ENCODE assay signal across 18 cellular contexts in genomic region chr11:37811349-37811748, GRCh38.
A peak's percentile ranks its signal among the peaks of the same experiment; 100 is the strongest.
DNase-seq lines count a peak whose midpoint lies in the region; ATAC-seq, FAIRE-seq and TF ChIP-seq lines count a peak whose summit lies in the region.
"Had no signal": no experiment of that assay in that cellular context is flagged by ENCODE, and none has a peak within 500 bp of the region (broad histone marks: within the 10 kb centered on the region; RNA-seq: fewer than 3 reads in every experiment).

No MANE protein-coding gene starts in this region.

- intact Hi-C loops in sigmoid colon (cut with DNase I) = no loop called here
- intact Hi-C loops in naive thymus-derived CD4-positive, alpha-beta T cell (cut with micrococcal nuclease) = no loop called here

- H3K9me2 ChIP-seq in GM23338 (ENCODE audit: insufficient read depth) = no peaks in the 10 kb centered on the region

- H3K27ac Mint-ChIP-seq in GM23338 (0 out of 2 replicates have a peak overlapping the region, but pooled peaks have one; percentile 48), astrocyte (ENCODE audit: unreplicated experiment) (peak overlapping the region; percentile 59)
- no peak overlapping the region for H3K27ac Mint-ChIP-seq in naive thymus-derived CD4-positive, alpha-beta T cell
- H3K27ac Mint-ChIP-seq: CD4-positive, CD25-positive, alpha-beta regulatory T cell had no signal

- H3K4me3 ChIP-seq in GM23338 = no peak overlapping the region
- no peak overlapping the region for H3K4me3 ChIP-seq in astrocyte (ENCODE audit: insufficient read depth, low read depth, low read length)
- H3K4me3 ChIP-seq in sigmoid colon = no peak overlapping the region
- no peak overlapping the region for H3K4me3 ChIP-seq in naive thymus-derived CD4-positive, alpha-beta T cell (ENCODE audit: low read length)
- H3K4me3 ChIP-seq: HAP-1, K562, SJSA1 had no signal

- H3K4me1 ChIP-seq in GM23338 (ENCODE audit: insufficient read depth) (0 out of 2 replicates have a peak, but pooled peaks cover 6% of the 10 kb centered on the region), astrocyte (ENCODE audit: insufficient read depth, low read length) (no peaks in the 10 kb centered on the region), sigmoid colon (no peaks in the 10 kb centered on the region)
- no peaks in the 10 kb centered on the region for H3K4me1 ChIP-seq in naive thymus-derived CD4-positive, alpha-beta T cell (ENCODE audit: control insufficient read depth in 2 of 2, insufficient read depth in 2 of 2, low read length in 2 of 2)
- H3K4me1 ChIP-seq: SJSA1 had no signal

- no peaks in the 10 kb centered on the region for H4K20me1 ChIP-seq in GM23338 (replicated peaks; ENCODE audit: insufficient read depth)
- H4K20me1 ChIP-seq in astrocyte (ENCODE audit: insufficient read depth, low read length) = no peaks in the 10 kb centered on the region

- H3K27ac ChIP-seq in GM23338 (ENCODE audit: low read depth) = no peak overlapping the region
- no peak overlapping the region for H3K27ac ChIP-seq in astrocyte (ENCODE audit: low read depth, low read length)
- H3K27ac ChIP-seq in sigmoid colon = no peak overlapping the region
- no peak overlapping the region for H3K27ac ChIP-seq in naive thymus-derived CD4-positive, alpha-beta T cell (ENCODE audit: low read depth, low read length)
- H3K27ac ChIP-seq: SJSA1 had no signal

- ATAC-seq in GM23338 = no peak
- no peak for ATAC-seq in naive thymus-derived CD4-positive, alpha-beta T cell
- ATAC-seq: K562 had no signal

- POLR2A ChIA-PET in naive thymus-derived CD4-positive, alpha-beta T cell (lab: Charles Lee) = no interaction called here

- H3K4me3 Mint-ChIP-seq in GM23338 = no peak overlapping the region
- H3K4me3 Mint-ChIP-seq in astrocyte (ENCODE audit: unreplicated experiment) = no peak overlapping the region
- no peak overlapping the region for H3K4me3 Mint-ChIP-seq in naive thymus-derived CD4-positive, alpha-beta T cell
- H3K4me3 Mint-ChIP-seq: CD4-positive, CD25-positive, alpha-beta regulatory T cell had no signal

- peaks cover 2% of the 10 kb centered on the region for H3K27me3 Mint-ChIP-seq in GM23338 (ENCODE audit: insufficient read depth, low read depth, poor library complexity)
- no peaks in the 10 kb centered on the region for H3K27me3 Mint-ChIP-seq in astrocyte (ENCODE audit: low read depth, unreplicated experiment)
- H3K27me3 Mint-ChIP-seq in naive thymus-derived CD4-positive, alpha-beta T cell = no peaks in the 10 kb centered on the region
- H3K27me3 Mint-ChIP-seq: CD4-positive, CD25-positive, alpha-beta regulatory T cell had no signal

- no peak overlapping the region for H2AFZ ChIP-seq in GM23338
- no peak overlapping the region for H2AFZ ChIP-seq in astrocyte (ENCODE audit: low read depth, low read length)

- peaks cover 4% of the 10 kb centered on the region; the same call in 1 of the 2 replicates for H3K36me3 ChIP-seq in GM23338 (ENCODE audit: insufficient read depth)
- H3K36me3 ChIP-seq in astrocyte (ENCODE audit: insufficient read depth, low read length) = no peaks in the 10 kb centered on the region
- no peaks in the 10 kb centered on the region for H3K36me3 ChIP-seq in sigmoid colon
- H3K36me3 ChIP-seq in naive thymus-derived CD4-positive, alpha-beta T cell (ENCODE audit: control insufficient read depth in 2 of 3, insufficient read depth in 3 of 3, low read length in 3 of 3) = no peaks in the 10 kb centered on the region
- H3K36me3 ChIP-seq: HAP-1, SJSA1 had no signal

- no peak for TF ChIP-seq EP300 in sigmoid colon (IDR thresholded peaks at IDR 0.05)

- H3K9ac ChIP-seq in astrocyte (ENCODE audit: low read length) = no peak overlapping the region

- H3F3A ChIP-seq in GM23338 (replicated peaks; ENCODE audit: low read depth) = no peaks in the 10 kb centered on the region

- WGBS in sigmoid colon, 2 donors = 88 to 90% methylated on average over 7 of the region's 7 CpGs

- TF ChIP-seq POLR2A in sigmoid colon (IDR thresholded peaks at IDR 0.05) = no peak

- H3K27me3 ChIP-seq in GM23338 (ENCODE audit: insufficient read depth) = no peaks in the 10 kb centered on the region
- H3K27me3 ChIP-seq in astrocyte (ENCODE audit: insufficient read depth, low read length) = no peaks in the 10 kb centered on the region
- H3K27me3 ChIP-seq in sigmoid colon = no peaks in the 10 kb centered on the region
- no peaks in the 10 kb centered on the region for H3K27me3 ChIP-seq in naive thymus-derived CD4-positive, alpha-beta T cell (ENCODE audit: control insufficient read depth in 2 of 2, insufficient read depth in 2 of 2, low read length in 2 of 2)
- H3K27me3 ChIP-seq: SJSA1 had no signal

- H3K79me2 ChIP-seq in GM23338 (replicated peaks; ENCODE audit: insufficient read depth) (no peaks in the 10 kb centered on the region), astrocyte (ENCODE audit: insufficient read depth, low read length) (no peaks in the 10 kb centered on the region)

- H3K9me3 Mint-ChIP-seq in GM23338 (no peaks in the 10 kb centered on the region; the same call in 2 of the 3 replicates), astrocyte (ENCODE audit: unreplicated experiment) (peaks cover 2% of the 10 kb centered on the region)
- peaks cover 0 to 8% (median 3%) of the 10 kb centered on the region in 11 donors for H3K9me3 Mint-ChIP-seq in naive thymus-derived CD4-positive, alpha-beta T cell

- DNase-seq in GM23338 (ENCODE audit: low spot score) = no peak
- DNase-seq in astrocyte (ENCODE audit: low read depth) = no peak
- peak; percentile 7 for DNase-seq in kidney glomerular epithelial cell (lab: John Stamatoyannopoulos, UW)
- peak; percentile 44 for DNase-seq in sigmoid colon
- no peak for DNase-seq in activated gamma-delta T cell treated with Interleukin-2 at 50 U/mL for 16 hours
- no peak for DNase-seq in C1 segment of cervical spinal cord (lab: John Stamatoyannopoulos, UW)
- no peak for DNase-seq in naive thymus-derived CD4-positive, alpha-beta T cell
- DNase-seq: ACHN; AML-193; CD4-positive, CD25-positive, alpha-beta regulatory T cell; DMS53; MV-4-11; NCI-H1417; NCI-H187 treated with DMSO at 0.1 percent for 48 hours; RPMI8226 had no signal

- no peak for FAIRE-seq in astrocyte (lab: Jason Lieb, UNC)
- FAIRE-seq: K562 had no signal

- H3K36me3 Mint-ChIP-seq in GM23338 (ENCODE audit: low read depth) (no peaks in the 10 kb centered on the region), astrocyte (ENCODE audit: low read depth, unreplicated experiment) (no peaks in the 10 kb centered on the region)
- H3K36me3 Mint-ChIP-seq in naive thymus-derived CD4-positive, alpha-beta T cell = no peaks in the 10 kb centered on the region
- H3K36me3 Mint-ChIP-seq: CD4-positive, CD25-positive, alpha-beta regulatory T cell had no signal

- CTCF ChIA-PET in naive thymus-derived CD4-positive, alpha-beta T cell (lab: Charles Lee) = no interaction called here

- H3K4me2 ChIP-seq in GM23338 (no peak overlapping the region), astrocyte (ENCODE audit: low read length) (no peak overlapping the region)

- H3K4me1 Mint-ChIP-seq in GM23338 = peaks cover 4% of the 10 kb centered on the region; the same call in 2 of the 3 replicates
- H3K4me1 Mint-ChIP-seq in astrocyte (ENCODE audit: low read depth, unreplicated experiment) = peaks cover 5% of the 10 kb centered on the region
- no peaks in the 10 kb centered on the region for H3K4me1 Mint-ChIP-seq in naive thymus-derived CD4-positive, alpha-beta T cell
- H3K4me1 Mint-ChIP-seq: CD4-positive, CD25-positive, alpha-beta regulatory T cell had no signal

- TF ChIP-seq CTCF in GM23338 (conservative IDR thresholded peaks at IDR 0.05; ENCODE audit: low read depth in 2 of 2) (no peak), astrocyte (IDR thresholded peaks at IDR 0.05; ENCODE audit: insufficient read depth, low read depth, low read length) (no peak), sigmoid colon (IDR thresholded peaks at IDR 0.05) (no peak)

- H3K9me3 ChIP-seq in astrocyte (ENCODE audit: insufficient read depth, low read depth, low read length) = no peaks in the 10 kb centered on the region
- no peaks in the 10 kb centered on the region for H3K9me3 ChIP-seq in sigmoid colon
- H3K9me3 ChIP-seq in naive thymus-derived CD4-positive, alpha-beta T cell (ENCODE audit: control insufficient read depth in 2 of 3, low read length in 3 of 3) = no peaks in the 10 kb centered on the region
- H3K9me3 ChIP-seq: HAP-1, SJSA1 had no signal

TF ChIP-seq in GM23338, 12 proteins besides CTCF, POLR2A, EP300 and RAD21 (continues in another document):
- TF ChIP-seq, protein P1, sequence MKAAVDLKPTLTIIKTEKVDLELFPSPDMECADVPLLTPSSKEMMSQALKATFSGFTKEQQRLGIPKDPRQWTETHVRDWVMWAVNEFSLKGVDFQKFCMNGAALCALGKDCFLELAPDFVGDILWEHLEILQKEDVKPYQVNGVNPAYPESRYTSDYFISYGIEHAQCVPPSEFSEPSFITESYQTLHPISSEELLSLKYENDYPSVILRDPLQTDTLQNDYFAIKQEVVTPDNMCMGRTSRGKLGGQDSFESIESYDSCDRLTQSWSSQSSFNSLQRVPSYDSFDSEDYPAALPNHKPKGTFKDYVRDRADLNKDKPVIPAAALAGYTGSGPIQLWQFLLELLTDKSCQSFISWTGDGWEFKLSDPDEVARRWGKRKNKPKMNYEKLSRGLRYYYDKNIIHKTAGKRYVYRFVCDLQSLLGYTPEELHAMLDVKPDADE (IDR thresholded peaks at IDR 0.05) = no peak
- TF ChIP-seq EZH2phosphoT487 (IDR thresholded peaks at IDR 0.05; ENCODE audit: unreplicated experiment) (no peak), EZH2 (IDR thresholded peaks at IDR 0.05; ENCODE audit: low read depth, unreplicated experiment) (no peak), ZNF114 (CRISPR knock-in tag; IDR thresholded peaks at IDR 0.05) (no peak), CREB1 (CRISPR knock-in tag; IDR thresholded peaks at IDR 0.05; ENCODE audit: low read depth) (no peak), POLR2AphosphoS5 (IDR thresholded peaks at IDR 0.05; ENCODE audit: low read depth) (no peak), JUNB (IDR thresholded peaks at IDR 0.05; ENCODE audit: unreplicated experiment) (no peak)

Comparison
In these comparisons a context has a peak if more than half of its experiments do, and no peak if none do; other contexts are left out.
1. DNase-seq: peak in kidney glomerular epithelial cell (single experiment) and sigmoid colon (single experiment); none in GM23338 (single experiment), astrocyte (single experiment), activated gamma-delta T cell treated with Interleukin-2 at 50 U/mL for 16 hours (single experiment), C1 segment of cervical spinal cord (0 of 14) and naive thymus-derived CD4-positive, alpha-beta T cell (0 of 9).
2. H3K27ac Mint-ChIP-seq: peak in GM23338 (single experiment) and astrocyte (single experiment); none in naive thymus-derived CD4-positive, alpha-beta T cell (0 of 9).